7 cellular contexts compared by ENCODE assay signal in the genomic region with DNA sequence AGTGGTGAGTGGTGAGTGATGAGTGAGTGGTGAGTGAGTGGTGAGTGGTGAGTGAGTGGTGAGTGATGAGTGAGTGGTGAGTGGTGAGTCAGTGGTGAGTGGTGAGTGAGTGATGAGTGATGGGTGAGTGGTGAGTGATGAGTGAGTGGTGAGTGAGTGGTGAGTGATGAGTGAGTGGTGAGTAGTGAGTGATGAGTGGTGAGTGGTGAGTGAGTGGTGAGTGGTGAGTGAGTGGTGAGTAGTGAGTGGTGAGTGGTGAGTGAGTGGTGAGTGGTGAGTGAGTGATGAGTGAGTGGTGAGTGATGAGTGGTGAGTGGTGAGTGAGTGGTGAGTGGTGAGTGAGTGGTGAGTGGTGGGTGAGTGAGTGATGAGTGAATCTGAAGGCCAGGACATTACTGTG.
DNase-seq lines count a peak whose midpoint lies in the region; ATAC-seq, FAIRE-seq and TF ChIP-seq lines count a peak whose summit lies in the region.
"Not testable (repeated sequence)": the region's sequence is repeated elsewhere in the genome, so short reads cannot be mapped to it uniquely, and the experiment has no call there.

No MANE protein-coding gene starts in this region.

- not testable (repeated sequence) for FAIRE-seq in K562 (lab: Jason Lieb, UNC); HepG2 (lab: Jason Lieb, UNC)

- H4K20me1 ChIP-seq in K562 (replicated peaks; ENCODE audit: control insufficient read depth, insufficient read depth, low read length): peaks cover 11% of the 10 kb centered on the region
- H4K20me1 ChIP-seq in HepG2 (ENCODE audit: insufficient read depth, low read length): not testable (repeated sequence)

- not testable (repeated sequence) for H3K27ac Mint-ChIP-seq in activated CD4-positive, alpha-beta T cell treated with anti-CD3 and anti-CD28 coated beads for 36 hours; activated CD8-positive, alpha-beta T cell treated with anti-CD3 and anti-CD28 coated beads for 36 hours; activated T-cell treated with anti-CD3 and anti-CD28 coated beads, Interleukin-2, amount 50 U/mL, for 24 hours; stimulated activated naive CD8-positive, alpha-beta T cell treated with anti-CD3 and anti-CD28 coated beads, Interleukin-15, amount 100 ng/mL, for 72 hours

- in situ Hi-C loops in K562 (cut with MboI) (loop anchor here (5.0 kb wide), 1 partner anchor 258 kb away; no protein-coding TSS in a partner anchor), HepG2 (cut with HindIII; ENCODE audit: extremely low pct_ligation_motif_present, low pct_unique_long_range_greater_than_20kb) (loop anchor here (10.0 kb wide), 1 partner anchor 121 kb away; no protein-coding TSS in a partner anchor)

- H3K36me3 ChIP-seq in K562 (ENCODE audit: control insufficient read depth, insufficient read depth, low read length); HepG2 (replicated peaks in 1 of 2; ENCODE audit: control insufficient read depth in 1 of 2, insufficient read depth in 2 of 2, low read length in 2 of 2): not testable (repeated sequence)

- not testable (repeated sequence) for TF ChIP-seq RAD21 in K562 (CRISPR knock-in tag; conservative IDR thresholded peaks at IDR 0.05 in 1 of 2, IDR thresholded peaks at IDR 0.05 in 1 of 2); HepG2 (CRISPR knock-in tag; IDR thresholded peaks at IDR 0.05)

- not testable (repeated sequence) for TF ChIP-seq POLR2A in K562 (conservative IDR thresholded peaks at IDR 0.05); HepG2 (IDR thresholded peaks at IDR 0.05; ENCODE audit: insufficient read depth in 1 of 2, low read depth in 2 of 2, low read length in 2 of 2)

- BruUV-seq in K562 (replicated peaks; lab: Mats Ljungman, UMichigan); HepG2 (replicated peaks; lab: Mats Ljungman, UMichigan): not testable (repeated sequence)

- peaks cover 38% of the 10 kb centered on the region for H3K4me1 Mint-ChIP-seq in activated CD4-positive, alpha-beta T cell treated with anti-CD3 and anti-CD28 coated beads for 36 hours
- peaks cover 37% of the 10 kb centered on the region for H3K4me1 Mint-ChIP-seq in activated CD8-positive, alpha-beta T cell treated with anti-CD3 and anti-CD28 coated beads for 36 hours (ENCODE audit: low read depth)
- H3K4me1 Mint-ChIP-seq in activated T-cell treated with anti-CD3 and anti-CD28 coated beads, Interleukin-2, amount 50 U/mL, for 24 hours (ENCODE audit: low read depth): peaks cover 44% of the 10 kb centered on the region
- peaks cover 36% of the 10 kb centered on the region for H3K4me1 Mint-ChIP-seq in stimulated activated naive CD8-positive, alpha-beta T cell treated with anti-CD3 and anti-CD28 coated beads, Interleukin-15, amount 100 ng/mL, for 72 hours

- not testable (repeated sequence) for H3K27ac ChIP-seq in K562 (ENCODE audit: extremely low read depth, low read depth, low read length); HepG2 (ENCODE audit: extremely low read length, insufficient read depth, low read length)

- POLR2A ChIA-PET in activated CD4-positive, alpha-beta T cell treated with anti-CD3 and anti-CD28 coated beads for 36 hours (lab: Charles Lee); activated CD8-positive, alpha-beta T cell treated with anti-CD3 and anti-CD28 coated beads for 36 hours (lab: Charles Lee); K562 (lab: Yijun Ruan, JAX); HepG2 (lab: Yijun Ruan, JAX): not testable (repeated sequence)

- peak; percentile 50 for DNase-seq in activated CD4-positive, alpha-beta T cell treated with anti-CD3 and anti-CD28 coated beads for 36 hours
- peak; percentile 37 for DNase-seq in activated CD8-positive, alpha-beta T cell treated with anti-CD3 and anti-CD28 coated beads for 36 hours
- peak; percentile 29 for DNase-seq in activated T-cell treated with anti-CD3 and anti-CD28 coated beads, Interleukin-2, amount 50 U/mL, for 24 hours
- peak; percentile 17 for DNase-seq in activated naive CD4-positive, alpha-beta T cell treated with Interleukin-2 at 50 U/mL for 16 hours
- not testable (repeated sequence) for DNase-seq in K562 (ENCODE audit: extremely low read depth in 1 of 4, low spot score in 3 of 4); HepG2 (ENCODE audit: low spot score)
- peak; percentile 30 to 69 for DNase-seq in stimulated activated naive CD8-positive, alpha-beta T cell treated with anti-CD3 and anti-CD28 coated beads, Interleukin-15, amount 100 ng/mL, for 72 hours

- H3K4me2 ChIP-seq in K562 (ENCODE audit: insufficient read depth, low read length); HepG2 (ENCODE audit: low read depth, low read length): not testable (repeated sequence)

- TF ChIP-seq EP300 in K562 (IDR thresholded peaks at IDR 0.05; ENCODE audit: low read length); HepG2 (IDR thresholded peaks at IDR 0.05; ENCODE audit: low read depth in 2 of 2, low read length in 2 of 2); HepG2 (CRISPR knock-in tag; IDR thresholded peaks at IDR 0.05; ENCODE audit: borderline replicate concordance): not testable (repeated sequence)

- not testable (repeated sequence) for H2AFZ ChIP-seq in K562 (ENCODE audit: low read depth, low read length); HepG2 (ENCODE audit: low read length)

- H3K27me3 ChIP-seq in K562 (ENCODE audit: control insufficient read depth in 2 of 2, insufficient read depth in 2 of 2, low read length in 2 of 2): peaks cover 10 to 33% of the 10 kb centered on the region in 2 experiments
- not testable (repeated sequence) for H3K27me3 ChIP-seq in HepG2 (ENCODE audit: control insufficient read depth in 1 of 2, insufficient read depth in 2 of 2, low read length in 2 of 2)

- intact Hi-C loops in activated CD4-positive, alpha-beta T cell treated with anti-CD3 and anti-CD28 coated beads for 36 hours (cut with DNase I, micrococcal nuclease): loop anchor here in 1 of 2 experiments (5.0 kb wide), 3 partner anchors 72 to 173 kb away; a partner anchor contains a TSS
- intact Hi-C loops in activated CD8-positive, alpha-beta T cell treated with anti-CD3 and anti-CD28 coated beads for 36 hours (cut with micrococcal nuclease): loop anchor here (5.0 kb wide), 1 partner anchor 263 kb away; no protein-coding TSS in a partner anchor
- intact Hi-C loops in K562 (cut with micrococcal nuclease); HepG2 (cut with micrococcal nuclease; ENCODE audit: unreplicated experiment): not testable (repeated sequence)

- not testable (repeated sequence) for ATAC-seq in activated CD4-positive, alpha-beta T cell treated with anti-CD3 and anti-CD28 coated beads for 36 hours; activated CD8-positive, alpha-beta T cell treated with anti-CD3 and anti-CD28 coated beads for 36 hours; K562; HepG2; stimulated activated naive CD8-positive, alpha-beta T cell treated with anti-CD3 and anti-CD28 coated beads, Interleukin-15, amount 100 ng/mL, for 72 hours

- not testable (repeated sequence) for H3K9ac ChIP-seq in K562 (ENCODE audit: insufficient read depth in 1 of 2, low read depth in 2 of 2, low read length in 2 of 2); HepG2 (ENCODE audit: insufficient read depth, low read depth, low read length)

- not testable (repeated sequence) for H3K4me3 ChIP-seq in K562; HepG2 (replicated peaks in 1 of 3; ENCODE audit: insufficient read depth in 1 of 3, low read depth in 2 of 3, low read length in 3 of 3)

- H3K9me1 ChIP-seq in K562 (ENCODE audit: control insufficient read depth, insufficient read depth, low read length): not testable (repeated sequence)

- H3K9me3 Mint-ChIP-seq in activated CD4-positive, alpha-beta T cell treated with anti-CD3 and anti-CD28 coated beads for 36 hours (ENCODE audit: low read depth); activated CD8-positive, alpha-beta T cell treated with anti-CD3 and anti-CD28 coated beads for 36 hours; activated T-cell treated with anti-CD3 and anti-CD28 coated beads, Interleukin-2, amount 50 U/mL, for 24 hours; stimulated activated naive CD8-positive, alpha-beta T cell treated with anti-CD3 and anti-CD28 coated beads, Interleukin-15, amount 100 ng/mL, for 72 hours: not testable (repeated sequence)

- H3K27me3 Mint-ChIP-seq in activated CD4-positive, alpha-beta T cell treated with anti-CD3 and anti-CD28 coated beads for 36 hours; activated CD8-positive, alpha-beta T cell treated with anti-CD3 and anti-CD28 coated beads for 36 hours; activated T-cell treated with anti-CD3 and anti-CD28 coated beads, Interleukin-2, amount 50 U/mL, for 24 hours; stimulated activated naive CD8-positive, alpha-beta T cell treated with anti-CD3 and anti-CD28 coated beads, Interleukin-15, amount 100 ng/mL, for 72 hours: not testable (repeated sequence)

- CTCF ChIA-PET in activated CD4-positive, alpha-beta T cell treated with anti-CD3 and anti-CD28 coated beads for 36 hours (lab: Charles Lee); activated CD8-positive, alpha-beta T cell treated with anti-CD3 and anti-CD28 coated beads for 36 hours (lab: Charles Lee); K562 (lab: Yijun Ruan, JAX; ENCODE audit: low intra/inter-chr PET ratio); HepG2 (lab: Yijun Ruan, JAX; ENCODE audit: low intra/inter-chr PET ratio, low total read pairs): not testable (repeated sequence)

- H3K4me1 ChIP-seq in K562 (replicated peaks in 1 of 2; ENCODE audit: control insufficient read depth in 2 of 2, insufficient read depth in 2 of 2, low read length in 2 of 2): not testable (repeated sequence)
- peaks cover 35% of the 10 kb centered on the region for H3K4me1 ChIP-seq in HepG2 (ENCODE audit: insufficient read depth, low read length)

- not testable (repeated sequence) for H3K4me3 Mint-ChIP-seq in activated CD4-positive, alpha-beta T cell treated with anti-CD3 and anti-CD28 coated beads for 36 hours; activated CD8-positive, alpha-beta T cell treated with anti-CD3 and anti-CD28 coated beads for 36 hours; activated T-cell treated with anti-CD3 and anti-CD28 coated beads, Interleukin-2, amount 50 U/mL, for 24 hours; stimulated activated naive CD8-positive, alpha-beta T cell treated with anti-CD3 and anti-CD28 coated beads, Interleukin-15, amount 100 ng/mL, for 72 hours

- not testable (repeated sequence) for H3K79me2 ChIP-seq in K562 (ENCODE audit: control insufficient read depth, insufficient read depth, low read length); HepG2 (ENCODE audit: insufficient read depth, low read length)

- H3K9me3 ChIP-seq in K562 (replicated peaks; ENCODE audit: control insufficient read depth, insufficient read depth, low read depth, low read length); HepG2 (ENCODE audit: low read length): not testable (repeated sequence)

- H3K36me3 Mint-ChIP-seq in activated CD4-positive, alpha-beta T cell treated with anti-CD3 and anti-CD28 coated beads for 36 hours (ENCODE audit: low read depth); activated CD8-positive, alpha-beta T cell treated with anti-CD3 and anti-CD28 coated beads for 36 hours (ENCODE audit: low read depth): not testable (repeated sequence)
- H3K36me3 Mint-ChIP-seq in activated T-cell treated with anti-CD3 and anti-CD28 coated beads, Interleukin-2, amount 50 U/mL, for 24 hours (ENCODE audit: low read depth): peaks cover 16% of the 10 kb centered on the region

- not testable (repeated sequence) for TF ChIP-seq CTCF in activated CD8-positive, alpha-beta T cell treated with anti-CD3 and anti-CD28 coated beads for 36 hours (IDR thresholded peaks at IDR 0.05); K562 (IDR thresholded peaks at IDR 0.05 in 2 of 3, conservative IDR thresholded peaks at IDR 0.05 in 1 of 3; ENCODE audit: insufficient read depth in 2 of 3, low read depth in 1 of 3, low read length in 3 of 3); HepG2 (CRISPR knock-in tag; IDR thresholded peaks at IDR 0.05)
